ENCODE assay signal across 1 cellular context in genomic region chr12:112409064-112409905, GRCh38.
A peak's percentile ranks its signal among the peaks of the same experiment; 100 is the strongest.
TF ChIP-seq lines count a peak whose summit lies in the region.

TSS of gene RPL6 (minus strand) at chr12:112409605. CDS start at chr12:112408656, 949 bp downstream.

TF ChIP-seq in HepG2, 621 proteins besides CTCF, POLR2A, EP300 and RAD21 (continued from another document and continues in another):
- TF ChIP-seq ZHX2 (IDR thresholded peaks at IDR 0.05; ENCODE audit: low read depth) (no peak; the same call in 1 of the 2 replicates), ZHX2 (CRISPR knock-in tag; IDR thresholded peaks at IDR 0.05; ENCODE audit: borderline replicate concordance) (no peak), POLR2AphosphoS2 (IDR thresholded peaks at IDR 0.05; ENCODE audit: low read depth, low read length) (peak; percentile 86), NCOA2 (CRISPR knock-in tag; IDR thresholded peaks at IDR 0.05) (0 out of 2 replicates have a peak, but pooled peaks have one; percentile 25), ZNF567 (CRISPR knock-in tag; IDR thresholded peaks at IDR 0.05; ENCODE audit: borderline replicate concordance) (peak; percentile 34; the same call in 1 of the 2 replicates), ZNF775 (CRISPR knock-in tag; IDR thresholded peaks at IDR 0.05; ENCODE audit: borderline replicate concordance) (0 out of 2 replicates have a peak, but pooled peaks have one; percentile 57), ZNF329 (CRISPR knock-in tag; IDR thresholded peaks at IDR 0.05; ENCODE audit: low read depth) (no peak), ZNF691 (CRISPR knock-in tag; IDR thresholded peaks at IDR 0.05; ENCODE audit: borderline replicate concordance, low read depth) (peak; percentile 83; the same call in 1 of the 2 replicates), ZNF180 (CRISPR knock-in tag; IDR thresholded peaks at IDR 0.05; ENCODE audit: borderline replicate concordance, low read depth) (no peak; the same call in 1 of the 2 replicates), GABPB1 (CRISPR knock-in tag; IDR thresholded peaks at IDR 0.05) (peak; percentile 94), REL (CRISPR knock-in tag; conservative IDR thresholded peaks at IDR 0.05) (0 out of 2 replicates have a peak, but pooled peaks have one; percentile 40), IRF2 (CRISPR knock-in tag; IDR thresholded peaks at IDR 0.05) (peak; percentile 58; the same call in 1 of the 2 replicates), NRL (CRISPR knock-in tag; IDR thresholded peaks at IDR 0.05; ENCODE audit: borderline replicate concordance) (peak; percentile 74; the same call in 1 of the 2 replicates), ZNF550 (CRISPR knock-in tag; IDR thresholded peaks at IDR 0.05; ENCODE audit: borderline replicate concordance) (no peak), ZNF569 (CRISPR knock-in tag; IDR thresholded peaks at IDR 0.05; ENCODE audit: borderline replicate concordance) (no peak), ZNF619 (CRISPR knock-in tag; IDR thresholded peaks at IDR 0.05) (no peak), BCLAF1 (IDR thresholded peaks at IDR 0.05) (no peak), GTF3A (CRISPR knock-in tag; conservative IDR thresholded peaks at IDR 0.05) (0 out of 2 replicates have a peak, but pooled peaks have one; percentile 36), MAFK (conservative IDR thresholded peaks at IDR 0.05 in 1 of 2, IDR thresholded peaks at IDR 0.05 in 1 of 2; ENCODE audit: low read length in 2 of 2) (no peak), BORCS8-MEF2B (CRISPR knock-in tag; IDR thresholded peaks at IDR 0.05) (peak; percentile 89), ZNF788 (CRISPR knock-in tag; IDR thresholded peaks at IDR 0.05; ENCODE audit: borderline replicate concordance) (peak; percentile 74; the same call in 1 of the 2 replicates), TBL1XR1 (IDR thresholded peaks at IDR 0.05; ENCODE audit: borderline replicate concordance, low read length, partially characterized antibody) (peak; percentile 29), PREB (CRISPR knock-in tag; IDR thresholded peaks at IDR 0.05) (no peak), ZNF800 (CRISPR knock-in tag; IDR thresholded peaks at IDR 0.05) (peak; percentile 62), MAFF (IDR thresholded peaks at IDR 0.05; ENCODE audit: low read depth, low read length) (no peak), GMEB2 (CRISPR knock-in tag; IDR thresholded peaks at IDR 0.05; ENCODE audit: low read depth) (0 out of 2 replicates have a peak, but pooled peaks have one; percentile 10), LRRFIP1 (CRISPR knock-in tag; conservative IDR thresholded peaks at IDR 0.05) (no peak), KDM1A (CRISPR knock-in tag; IDR thresholded peaks at IDR 0.05) (peak; percentile 92), JDP2 (CRISPR knock-in tag; IDR thresholded peaks at IDR 0.05; ENCODE audit: borderline replicate concordance) (no peak), ZNF335 (CRISPR knock-in tag; IDR thresholded peaks at IDR 0.05) (peak; percentile 67; the same call in 1 of the 2 replicates), ZSCAN9 (CRISPR knock-in tag; IDR thresholded peaks at IDR 0.05; ENCODE audit: borderline replicate concordance) (no peak), FOXJ3 (CRISPR knock-in tag; IDR thresholded peaks at IDR 0.05; ENCODE audit: borderline replicate concordance) (peak; percentile 68; the same call in 1 of the 2 replicates), HNF1B (CRISPR knock-in tag; IDR thresholded peaks at IDR 0.05) (0 out of 2 replicates have a peak, but pooled peaks have one; percentile 46), SOX6 (IDR thresholded peaks at IDR 0.05) (no peak), SOX6 (CRISPR knock-in tag; IDR thresholded peaks at IDR 0.05) (peak; percentile 42; the same call in 1 of the 2 replicates), ETS1 (CRISPR knock-in tag; IDR thresholded peaks at IDR 0.05) (no peak)
